ENCODE assay signal across 10 cellular contexts in the genomic region with DNA sequence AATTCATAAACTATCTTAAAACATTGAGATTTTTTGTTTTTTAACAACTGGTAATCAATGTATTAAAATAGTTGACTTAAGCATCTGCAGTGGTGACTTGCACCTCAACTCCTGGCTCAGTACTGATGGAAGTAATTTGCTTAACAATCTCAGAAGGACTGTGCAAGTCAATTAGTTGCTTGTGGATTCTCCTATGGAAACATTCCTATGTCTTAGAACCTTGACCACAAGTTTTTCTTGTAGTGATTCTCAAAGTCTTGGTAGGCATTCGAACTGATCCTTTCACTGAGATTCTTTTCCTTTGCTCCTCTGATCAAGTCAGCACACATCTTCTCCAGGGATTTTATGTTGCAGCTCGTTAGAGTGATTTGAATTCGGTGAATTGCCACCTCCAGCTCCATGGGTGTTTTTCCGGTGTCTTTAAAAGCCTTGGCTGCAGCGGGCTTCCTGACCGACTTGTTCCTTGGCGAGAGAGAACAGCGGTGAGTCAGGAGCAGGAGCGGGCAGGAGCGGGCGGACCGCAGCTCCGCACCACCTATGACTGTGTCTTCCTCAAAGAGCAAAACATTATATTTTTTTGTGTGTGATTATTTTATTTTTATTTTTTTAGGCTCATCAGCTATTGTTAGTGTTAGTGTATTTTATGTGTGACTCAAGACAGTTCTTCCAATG. TPM values are rescaled to one million over a fixed set of nuclear protein-coding genes. Genes with fewer than 3 reads are reported as not detected.
DNase-seq lines count a peak whose midpoint lies in the region; ATAC-seq and TF ChIP-seq lines count a peak whose summit lies in the region.
"Had no signal": no experiment of that assay in that cellular context is flagged by ENCODE, and none has a peak within 500 bp of the region (broad histone marks: within the 10 kb centered on the region; RNA-seq: fewer than 3 reads in every experiment).

No MANE protein-coding gene starts in this region.

- H3K9me3 ChIP-seq in adrenal gland (replicated peaks in 1 of 3) = no peaks in the 10 kb centered on the region
- no peaks in the 10 kb centered on the region for H3K9me3 ChIP-seq in hepatocyte (ENCODE audit: low read depth)
- H3K9me3 ChIP-seq in smooth muscle cell (replicated peaks; ENCODE audit: low read depth) = no peaks in the 10 kb centered on the region

- H3K27me3 ChIP-seq in adrenal gland = no peaks in the 10 kb centered on the region
- no peaks in the 10 kb centered on the region for H3K27me3 ChIP-seq in hepatocyte
- no peaks in the 10 kb centered on the region for H3K27me3 ChIP-seq in smooth muscle cell (ENCODE audit: low read depth)

- no peak for ATAC-seq in GM19023 (IDR thresholded peaks at IDR 0.05; ENCODE audit: unreplicated experiment)
- no peak for ATAC-seq in GM19328 (IDR thresholded peaks at IDR 0.05; ENCODE audit: unreplicated experiment)
- ATAC-seq: natural killer cell had no signal

- H2AFZ ChIP-seq in hepatocyte = no peak overlapping the region
- no peak overlapping the region for H2AFZ ChIP-seq in smooth muscle cell (ENCODE audit: low read depth)

- H4K20me1 ChIP-seq in hepatocyte (ENCODE audit: insufficient read depth, poor library complexity, severe bottlenecking) (no peaks in the 10 kb centered on the region), smooth muscle cell (ENCODE audit: low read depth) (peaks cover 9% of the 10 kb centered on the region)

- H3K79me2 ChIP-seq in hepatocyte = peaks cover 3% of the 10 kb centered on the region
- H3K79me2 ChIP-seq in smooth muscle cell (ENCODE audit: low read depth) = peaks cover 2% of the 10 kb centered on the region

- H3F3A ChIP-seq in smooth muscle cell (ENCODE audit: low read depth) = peaks cover 7% of the 10 kb centered on the region

- H3K4me1 ChIP-seq in adrenal gland (replicated peaks in 1 of 2) = peaks cover 17 to 45% of the 10 kb centered on the region in 2 donors
- peaks cover 5% of the 10 kb centered on the region for H3K4me1 ChIP-seq in hepatocyte (ENCODE audit: insufficient read depth)
- no peaks in the 10 kb centered on the region for H3K4me1 ChIP-seq in smooth muscle cell (ENCODE audit: low read depth)

- H3K4me2 ChIP-seq in hepatocyte (no peak overlapping the region), smooth muscle cell (peak overlapping the region; percentile 48)

- TF ChIP-seq CTCF in adrenal gland (IDR thresholded peaks at IDR 0.05) = no peak
- TF ChIP-seq CTCF in hepatocyte (IDR thresholded peaks at IDR 0.05; ENCODE audit: poor library complexity) = no peak
- no peak for TF ChIP-seq CTCF in smooth muscle cell (IDR thresholded peaks at IDR 0.05; ENCODE audit: borderline replicate concordance, insufficient read depth, poor library complexity, severe bottlenecking)

- intact Hi-C loops in adrenal gland (cut with DNase I) = no loop called here

- TF ChIP-seq POLR2A in adrenal gland (IDR thresholded peaks at IDR 0.05) = no peak

- TF ChIP-seq EP300 in Ishikawa (IDR thresholded peaks at IDR 0.05; ENCODE audit: borderline replicate concordance) = no peak; the same call in 1 of the 2 replicates

- DNase-seq in adrenal gland = peak; percentile 65 to 87 (median 79)
- no peak for DNase-seq in hepatocyte (ENCODE audit: low spot score)
- no peak for DNase-seq in smooth muscle cell (lab: John Stamatoyannopoulos, UW; ENCODE audit: unreplicated experiment)
- DNase-seq in medulla oblongata (ENCODE audit: extremely low spot score) = no peak
- DNase-seq in NAMALWA (ENCODE audit: low spot score) = no peak
- DNase-seq: natural killer cell, NCI-H2081 treated with DMSO at 0.1 percent for 48 hours had no signal

- H3K9me2 ChIP-seq in hepatocyte (replicated peaks; ENCODE audit: insufficient read depth) = no peaks in the 10 kb centered on the region

- H3K9ac ChIP-seq in smooth muscle cell (ENCODE audit: low read depth) = peak overlapping the region; percentile 8

- H3K4me3 ChIP-seq in adrenal gland (peak overlapping the region in 1 of 4 donors; percentile 1), hepatocyte (no peak overlapping the region), smooth muscle cell (no peak overlapping the region)

- WGBS in adrenal gland, 4 donors = 31 to 50% (median 37%) methylated on average over 13 of the region's 13 CpGs
- WGBS in hepatocyte (ENCODE audit: low lambda C conversion rate, missing lambda C conversion rate) = 89% methylated on average over 13 of the region's 13 CpGs
- 56% methylated on average over 13 of the region's 13 CpGs for WGBS in smooth muscle cell (ENCODE audit: low lambda C conversion rate)

- H3K36me3 ChIP-seq in adrenal gland (replicated peaks in 1 of 2) = peaks cover 0 to 76% of the 10 kb centered on the region in 2 donors
- peaks cover 5% of the 10 kb centered on the region for H3K36me3 ChIP-seq in hepatocyte (replicated peaks; ENCODE audit: insufficient read depth, low read depth)
- peaks cover 18% of the 10 kb centered on the region for H3K36me3 ChIP-seq in smooth muscle cell (ENCODE audit: low read depth)

- H3K27ac ChIP-seq in adrenal gland (peak overlapping the region in 4 of 5 donors; percentile 75 to 81 (median 77)), hepatocyte (peak overlapping the region; percentile 23), smooth muscle cell (ENCODE audit: low read depth) (peak overlapping the region; percentile 86)

- TF ChIP-seq RAD21 in Ishikawa (IDR thresholded peaks at IDR 0.05; ENCODE audit: low read depth) = no peak

TF ChIP-seq in Ishikawa, 13 proteins besides CTCF, POLR2A, EP300 and RAD21:
- TF ChIP-seq FOXM1 (IDR thresholded peaks at IDR 0.05; ENCODE audit: borderline replicate concordance, low read depth) (no peak), CEBPB (IDR thresholded peaks at IDR 0.05) (no peak), TEAD4 (IDR thresholded peaks at IDR 0.05) (no peak), ZBTB7A (IDR thresholded peaks at IDR 0.05; ENCODE audit: low read depth) (no peak), TAF1 (IDR thresholded peaks at IDR 0.05; ENCODE audit: low read depth) (no peak)
- TF ChIP-seq, protein P1, sequence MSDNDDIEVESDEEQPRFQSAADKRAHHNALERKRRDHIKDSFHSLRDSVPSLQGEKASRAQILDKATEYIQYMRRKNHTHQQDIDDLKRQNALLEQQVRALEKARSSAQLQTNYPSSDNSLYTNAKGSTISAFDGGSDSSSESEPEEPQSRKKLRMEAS (IDR thresholded peaks at IDR 0.05) = 0 out of 2 replicates have a peak, but pooled peaks have one; percentile 12
- TF ChIP-seq, protein P2, sequence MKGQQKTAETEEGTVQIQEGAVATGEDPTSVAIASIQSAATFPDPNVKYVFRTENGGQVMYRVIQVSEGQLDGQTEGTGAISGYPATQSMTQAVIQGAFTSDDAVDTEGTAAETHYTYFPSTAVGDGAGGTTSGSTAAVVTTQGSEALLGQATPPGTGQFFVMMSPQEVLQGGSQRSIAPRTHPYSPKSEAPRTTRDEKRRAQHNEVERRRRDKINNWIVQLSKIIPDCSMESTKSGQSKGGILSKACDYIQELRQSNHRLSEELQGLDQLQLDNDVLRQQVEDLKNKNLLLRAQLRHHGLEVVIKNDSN (IDR thresholded peaks at IDR 0.05) = no peak
TF ChIP-seq in Ishikawa: peak in this region for 1.

RNA-seq across cellular contexts. Expression of a gene that starts 21.1 kb away (rescaled TPM):
- total RNA-seq in adrenal gland = 10 to 100 TPM; 29.6 to 53.1 (median 36.1) TPM
- polyA plus RNA-seq in adrenal gland = 10 to 100 TPM; 22.8 to 56.5 (median 48.9) TPM
- total RNA-seq in hepatocyte = 32.8 and 47.5 TPM in 2 replicates
- 23.4 and 24.6 TPM in 2 replicates for polyA plus RNA-seq in hepatocyte
- 41.2 and 41.8 TPM in 2 replicates for total RNA-seq in smooth muscle cell
- polyA plus RNA-seq in smooth muscle cell = 31.4 and 31.7 TPM in 2 replicates

RNA-seq across cellular contexts. Expression of a gene that starts 21.2 kb away (rescaled TPM):
- total RNA-seq in adrenal gland (1 to 10 TPM; 5.4 to 9.4 (median 7.6) TPM), hepatocyte (4.6 and 5.0 TPM in 2 replicates), smooth muscle cell (3.6 and 8.4 TPM in 2 replicates)
- polyA plus RNA-seq in adrenal gland (10 to 100 TPM in 1 of 3 donors, 1 to 10 TPM in 2; 7.4 to 10.5 (median 8.5) TPM), hepatocyte (4.5 and 4.6 TPM in 2 replicates), smooth muscle cell (2.5 and 5.1 TPM in 2 replicates)

Comparison
In these comparisons a context has a peak if more than half of its experiments do, and no peak if none do; other contexts are left out.
1. DNase-seq: peak in adrenal gland (7 of 7); none in hepatocyte (single experiment), smooth muscle cell (single experiment), medulla oblongata (single experiment) and NAMALWA (single experiment).
2. H3K27ac ChIP-seq: peak in every context shown above with its lines; median percentile 86 in smooth muscle cell; 77 in adrenal gland; 23 in hepatocyte.